ENCODE assay signal across 8 cellular contexts in the genomic region with DNA sequence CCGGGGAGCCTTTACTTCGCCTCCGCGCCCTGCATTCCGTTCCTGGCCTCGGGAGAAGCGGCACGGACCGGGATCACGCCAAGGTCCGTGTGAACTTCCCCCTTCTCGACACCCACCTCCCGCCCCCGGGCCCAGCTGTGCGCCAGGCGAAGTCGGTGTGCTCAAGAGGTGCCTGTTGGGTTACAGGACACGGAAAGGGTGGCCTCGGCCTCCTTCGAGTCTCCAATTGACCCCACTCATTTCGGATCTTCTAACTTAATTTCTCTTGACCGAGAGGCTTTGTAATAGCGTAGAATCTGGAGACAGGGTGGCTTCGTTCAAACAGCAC. TPM values are rescaled to one million over a fixed set of nuclear protein-coding genes. Genes with fewer than 3 reads are reported as not detected.
A peak's percentile ranks its signal among the peaks of the same experiment; 100 is the strongest.
DNase-seq lines count a peak whose midpoint lies in the region; ATAC-seq and TF ChIP-seq lines count a peak whose summit lies in the region.

No MANE protein-coding gene starts in this region.

- no peak for TF ChIP-seq CTCF in left ventricle myocardium inferior (IDR thresholded peaks at IDR 0.05; ENCODE audit: borderline replicate concordance)
- no peak for TF ChIP-seq CTCF in LNCaP clone FGC (IDR thresholded peaks at IDR 0.05; ENCODE audit: control insufficient read depth, extremely low read depth, insufficient read depth)
- no peak for TF ChIP-seq CTCF in neutrophil (IDR thresholded peaks at IDR 0.05)

- H3K27ac ChIP-seq in left ventricle myocardium inferior (replicated peaks) (peak overlapping the region; percentile 92), neutrophil (peak overlapping the region; percentile 86)
- H3K27ac ChIP-seq in effector memory CD4-positive, alpha-beta T cell (ENCODE audit: insufficient read depth, low read length, poor library complexity, severe bottlenecking), result peak overlapping the region; percentile 59

- no peaks in the 10 kb centered on the region for H3K9me3 ChIP-seq in left ventricle myocardium inferior (replicated peaks)
- no peaks in the 10 kb centered on the region for H3K9me3 ChIP-seq in effector memory CD4-positive, alpha-beta T cell (ENCODE audit: control insufficient read depth, low read length)
- H3K9me3 ChIP-seq in neutrophil, result no peaks in the 10 kb centered on the region

- H3K27me3 ChIP-seq in left ventricle myocardium inferior (ENCODE audit: low read depth) (no peaks in the 10 kb centered on the region), neutrophil (no peaks in the 10 kb centered on the region)
- H3K27me3 ChIP-seq in effector memory CD4-positive, alpha-beta T cell (replicated peaks; ENCODE audit: control insufficient read depth, insufficient read depth, low read length, poor library complexity, severe bottlenecking), result no peaks in the 10 kb centered on the region

- H3K36me3 ChIP-seq in left ventricle myocardium inferior, result no peaks in the 10 kb centered on the region
- no peaks in the 10 kb centered on the region for H3K36me3 ChIP-seq in effector memory CD4-positive, alpha-beta T cell (ENCODE audit: control insufficient read depth, insufficient read depth, low read length)
- no peaks in the 10 kb centered on the region for H3K36me3 ChIP-seq in neutrophil

- H3K4me3 ChIP-seq in left ventricle myocardium inferior (peak overlapping the region; percentile 84), LNCaP clone FGC (ENCODE audit: low read depth, low read length) (peak overlapping the region; percentile 85), neutrophil (ENCODE audit: low read depth in 1 of 2, low read length in 1 of 2) (peak overlapping the region; percentile 66 to 80)
- H3K4me3 ChIP-seq in effector memory CD4-positive, alpha-beta T cell (ENCODE audit: insufficient read depth, low read depth, low read length, poor library complexity, severe bottlenecking), result peak overlapping the region; percentile 70

- DNase-seq in left ventricle myocardium inferior (no peak), left ventricle myocardium superior (no peak), LNCaP clone FGC (ENCODE audit: low read depth) (no peak), left lobe of liver (ENCODE audit: low spot score) (no peak), NCI-H2081 treated with DMSO at 0.1 percent for 48 hours (lab: John Stamatoyannopoulos, UW) (no peak)
- no peak for DNase-seq in effector memory CD4-positive, alpha-beta T cell
- no peak for DNase-seq in activated CD4-positive, alpha-beta T cell treated with anti-CD3 and anti-CD28 coated beads for 1 hour

- ATAC-seq in left ventricle myocardium superior (no peak), left lobe of liver (no peak)

- H3K4me1 ChIP-seq in left ventricle myocardium inferior (peaks cover 50% of the 10 kb centered on the region), neutrophil (ENCODE audit: control insufficient read depth in 1 of 2, insufficient read depth in 1 of 2, low read depth in 1 of 2, low read length in 1 of 2) (peaks cover 19 to 30% of the 10 kb centered on the region in 2 experiments)
- H3K4me1 ChIP-seq in effector memory CD4-positive, alpha-beta T cell (ENCODE audit: control insufficient read depth, insufficient read depth, low read length, poor library complexity, severe bottlenecking), result peaks cover 5% of the 10 kb centered on the region

- intact Hi-C loops in left ventricle myocardium inferior (cut with micrococcal nuclease) (no loop called here), left ventricle myocardium superior (cut with micrococcal nuclease) (no loop called here)

RNA-seq across cellular contexts. Expression of gene PDHA1, which starts 0.4 kb away (rescaled TPM):
- total RNA-seq in left ventricle myocardium inferior, result 1,069 TPM
- 1,321 TPM for total RNA-seq in left ventricle myocardium superior
- total RNA-seq in left lobe of liver, result 146 TPM
